In the genomic region with DNA sequence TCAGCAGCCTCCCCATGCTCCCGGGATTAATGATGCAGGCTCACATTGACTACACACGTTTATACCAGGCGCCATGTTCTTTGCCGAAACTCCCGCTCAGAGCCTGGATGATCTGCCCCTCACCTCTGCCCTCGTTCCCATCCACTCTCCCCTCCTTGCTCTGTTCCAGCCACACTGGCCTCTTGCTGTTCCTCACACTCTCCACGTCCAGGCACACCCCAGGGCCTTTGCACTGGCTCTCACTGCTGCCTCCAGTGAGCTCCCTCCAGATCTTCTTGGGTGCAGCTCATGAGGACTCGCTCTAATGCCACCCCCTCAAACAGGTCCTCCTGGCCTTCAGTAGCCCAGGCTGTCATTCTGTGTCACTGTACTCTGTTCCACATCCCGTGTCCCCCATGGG, we compare ENCODE assay signal across 13 cellular contexts. TPM values are rescaled to one million over a fixed set of nuclear protein-coding genes. Genes with fewer than 3 reads are reported as not detected.
"Had no signal": no experiment of that assay in that cellular context is flagged by ENCODE, and none has a peak within 500 bp of the region (broad histone marks: within the 10 kb centered on the region; RNA-seq: fewer than 3 reads in every experiment).

No MANE protein-coding gene starts in this region.

- H3K9me3 Mint-ChIP-seq: stimulated activated memory B cell treated with anti-CD40 and anti-IgM and Interleukin-4, amounts not matched to agents 10 μg/mL and 1 μg/mL and 100 μg/mL, for 72 hours had no signal

- H3K27me3 Mint-ChIP-seq: activated naive CD8-positive, alpha-beta T cell; natural killer cell treated with Interleukin-12 subunit alpha and Interleukin-12 subunit beta and Interleukin-15 and Interleukin-18, amount 100 ng/mL, for 72 hours; stimulated activated memory B cell treated with anti-CD40 and anti-IgM and Interleukin-4, amounts not matched to agents 10 μg/mL and 1 μg/mL and 100 μg/mL, for 72 hours had no signal

- ATAC-seq: left colon; natural killer cell treated with Interleukin-12 subunit alpha and Interleukin-12 subunit beta and Interleukin-15 and Interleukin-18, amount 100 ng/mL, for 72 hours; stimulated activated memory B cell treated with anti-CD40 and anti-IgM and Interleukin-4, amounts not matched to agents 10 μg/mL and 1 μg/mL and 100 μg/mL, for 72 hours had no signal

- H3K27ac ChIP-seq: brain microvascular endothelial cell had no signal

- H3K27ac Mint-ChIP-seq: activated naive CD8-positive, alpha-beta T cell; natural killer cell treated with Interleukin-12 subunit alpha and Interleukin-12 subunit beta and Interleukin-15 and Interleukin-18, amount 100 ng/mL, for 72 hours; stimulated activated memory B cell treated with anti-CD40 and anti-IgM and Interleukin-4, amounts not matched to agents 10 μg/mL and 1 μg/mL and 100 μg/mL, for 72 hours; T-helper 1 cell treated with Interleukin-12 subunit alpha and Interleukin-12 subunit beta and Interleukin-4 antibody, amounts not matched to agents 30 μg/mL and 1 μg/mL, for 36 hours had no signal

- DNase-seq: activated CD4-positive, alpha-beta T cell treated with anti-CD3 and anti-CD28 coated beads for 4 hours; activated CD8-positive, alpha-beta memory T cell treated with anti-CD3 and anti-CD28 coated beads for 24 hours; activated T-cell treated with anti-CD3 and anti-CD28 coated beads for 4 hours; amygdala; brain microvascular endothelial cell; left colon; mammary epithelial cell; trophoblast cell had no signal

- H3K27me3 ChIP-seq: brain microvascular endothelial cell had no signal

- H3K4me3 Mint-ChIP-seq: activated naive CD8-positive, alpha-beta T cell; natural killer cell treated with Interleukin-12 subunit alpha and Interleukin-12 subunit beta and Interleukin-15 and Interleukin-18, amount 100 ng/mL, for 72 hours; stimulated activated memory B cell treated with anti-CD40 and anti-IgM and Interleukin-4, amounts not matched to agents 10 μg/mL and 1 μg/mL and 100 μg/mL, for 72 hours; T-helper 1 cell treated with Interleukin-12 subunit alpha and Interleukin-12 subunit beta and Interleukin-4 antibody, amounts not matched to agents 30 μg/mL and 1 μg/mL, for 36 hours had no signal

RNA-seq across cellular contexts. Expression of a gene that starts 39.2 kb away (rescaled TPM):
- total RNA-seq: left colon, subcutaneous adipose tissue had no signal
